Comparison of ENCODE assay signal across 8 cellular contexts in the genomic region with DNA sequence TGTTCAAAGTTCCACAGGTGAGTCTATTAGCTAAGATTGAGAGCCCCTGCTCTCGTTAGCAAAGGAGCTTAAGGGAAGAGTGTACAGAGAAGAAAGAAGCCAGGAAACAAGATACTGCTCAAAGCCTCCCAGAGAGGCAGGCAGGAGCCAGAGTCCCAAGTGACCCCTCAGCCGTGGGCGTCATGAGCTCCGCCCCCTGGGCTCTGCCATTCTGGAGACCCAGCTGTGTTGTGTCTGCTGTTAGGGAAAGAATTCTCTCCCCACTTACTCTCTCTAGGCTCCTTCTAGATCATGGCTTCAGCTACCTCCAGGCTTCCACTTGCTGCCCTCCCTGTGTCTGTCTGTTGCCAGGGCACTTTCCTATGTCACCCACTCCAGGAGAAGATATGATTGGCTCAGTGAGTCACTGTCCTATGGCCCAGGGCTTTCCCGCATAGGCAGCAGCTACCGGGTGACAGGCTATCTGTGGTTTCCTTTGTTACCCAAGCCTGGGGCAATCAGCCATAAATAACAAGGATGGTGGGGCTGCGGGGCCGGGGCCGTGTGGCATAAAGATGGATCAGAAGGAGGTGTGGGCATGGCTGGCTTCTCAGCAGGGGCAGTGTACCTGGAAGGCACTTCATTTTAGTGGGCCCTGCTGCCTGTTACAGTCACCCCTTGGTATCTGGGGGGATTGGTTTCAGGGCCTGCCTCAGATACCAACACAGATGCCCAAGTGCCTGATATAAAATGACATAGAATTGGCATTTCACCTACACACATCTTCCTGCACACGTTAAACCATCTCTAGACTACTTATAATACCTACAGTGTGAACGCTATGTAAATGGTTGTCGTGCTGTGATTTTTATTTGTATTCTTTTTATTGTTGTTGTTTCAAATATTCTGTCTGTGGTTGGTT.
DNase-seq lines count a peak whose midpoint lies in the region; ATAC-seq, FAIRE-seq and TF ChIP-seq lines count a peak whose summit lies in the region.

No MANE protein-coding gene starts in this region.

- peak; percentile 50 for DNase-seq in NK-92 treated with Interleukin-12 subunit alpha and Interleukin-12 subunit beta, amount 100 ng/mL, for 24 hours (lab: John Stamatoyannopoulos, UW)
- DNase-seq in NK-92 (lab: John Stamatoyannopoulos, UW; ENCODE audit: unreplicated experiment) (no peak), SKM-1 treated with dmso at 0.1 percent for 144 hours (lab: John Stamatoyannopoulos, UW; ENCODE audit: unreplicated experiment) (peak; percentile 91), fibroblast of villous mesenchyme (ENCODE audit: low read depth) (peak; percentile 34), retina (peak; percentile 69), GM12892 (ENCODE audit: insufficient read length) (no peak)

- no peak overlapping the region for H3K4me3 ChIP-seq in fibroblast of villous mesenchyme (ENCODE audit: low read depth, low read length)

- no peak for TF ChIP-seq CTCF in fibroblast of villous mesenchyme (IDR thresholded peaks at IDR 0.05; ENCODE audit: insufficient read depth, low read depth, low read length)

- no peak for TF ChIP-seq POLR2A in GM12892 (IDR thresholded peaks at IDR 0.05; ENCODE audit: low read depth, low read length)

- ATAC-seq in GM21423 (IDR thresholded peaks at IDR 0.05; ENCODE audit: unreplicated experiment): no peak
- no peak for ATAC-seq in HG03442 (IDR thresholded peaks at IDR 0.05; ENCODE audit: unreplicated experiment)

- FAIRE-seq in GM12892 (lab: Jason Lieb, UNC): no peak

Comparison
In these comparisons a context has a peak if more than half of its experiments do, and no peak if none do; other contexts are left out.
1. DNase-seq: peak in NK-92 treated with Interleukin-12 subunit alpha and Interleukin-12 subunit beta, amount 100 ng/mL, for 24 hours (single experiment), SKM-1 treated with dmso at 0.1 percent for 144 hours (single experiment), fibroblast of villous mesenchyme (single experiment) and retina (single experiment); none in NK-92 (single experiment) and GM12892 (single experiment).